In genomic region chr14:50249118-50249775, GRCh38 we compare ENCODE assay signal across 20 cellular contexts. TPM values are rescaled to one million over a fixed set of nuclear protein-coding genes. Genes with fewer than 3 reads are reported as not detected.
DNase-seq lines count a peak whose midpoint lies in the region; ATAC-seq and TF ChIP-seq lines count a peak whose summit lies in the region.
"Had no signal": no experiment of that assay in that cellular context is flagged by ENCODE, and none has a peak within 500 bp of the region (broad histone marks: within the 10 kb centered on the region; RNA-seq: fewer than 3 reads in every experiment).

No MANE protein-coding gene starts in this region.

- H3K27me3 Mint-ChIP-seq in activated CD8-positive, alpha-beta T cell treated with anti-CD3 and anti-CD28 coated beads, Interleukin-2, amount 10 ng/mL, durations not matched to agents 7 days and 5 days (ENCODE audit: low read depth), result no peaks in the 10 kb centered on the region
- H3K27me3 Mint-ChIP-seq in activated CD8-positive, alpha-beta T cell treated with anti-CD3 and anti-CD28 coated beads for 36 hours, result no peaks in the 10 kb centered on the region
- H3K27me3 Mint-ChIP-seq in WTC11 (ENCODE audit: low read depth), result no peaks in the 10 kb centered on the region
- H3K27me3 Mint-ChIP-seq: B cell had no signal

- H4K20me1 ChIP-seq in hepatocyte (ENCODE audit: insufficient read depth, poor library complexity, severe bottlenecking), result no peaks in the 10 kb centered on the region

- H2BK5ac ChIP-seq in mesenchymal stem cell (ENCODE audit: low read depth, low read length, poor library complexity, severe bottlenecking), result no peak overlapping the region

- H3K9me3 ChIP-seq in mesenchymal stem cell (ENCODE audit: control insufficient read depth, low read length), result peaks cover 7% of the 10 kb centered on the region
- no peaks in the 10 kb centered on the region for H3K9me3 ChIP-seq in hepatocyte (ENCODE audit: low read depth)
- H3K9me3 ChIP-seq: A549 had no signal

- peak overlapping the region; percentile 86 for H4K91ac ChIP-seq in mesenchymal stem cell (ENCODE audit: low read length)

- H3K4me2 ChIP-seq in mesenchymal stem cell (ENCODE audit: low read length, poor library complexity, severe bottlenecking) (no peak overlapping the region), hepatocyte (no peak overlapping the region)
- H3K4me2 ChIP-seq: A549, SK-N-SH had no signal

- no peak overlapping the region for H3K18ac ChIP-seq in mesenchymal stem cell (ENCODE audit: low read depth in 1 of 2, low read length in 2 of 2)

- H3K4me3 ChIP-seq in mesenchymal stem cell (ENCODE audit: insufficient read depth in 1 of 2, low read depth in 1 of 2, low read length in 2 of 2) (no peak overlapping the region), hepatocyte (no peak overlapping the region)
- H3K4me3 ChIP-seq: A549 had no signal

- no peak overlapping the region for H2BK120ac ChIP-seq in mesenchymal stem cell (ENCODE audit: low read depth, low read length)

- H3K4ac ChIP-seq in mesenchymal stem cell (ENCODE audit: low read depth in 1 of 2, low read length in 2 of 2), result peak overlapping the region in 1 of 2 experiments; percentile 24

- no peak overlapping the region for H2BK12ac ChIP-seq in mesenchymal stem cell (ENCODE audit: low read length in 2 of 2)

- no peak overlapping the region for H3K27ac ChIP-seq in mesenchymal stem cell (ENCODE audit: low read length, poor library complexity, severe bottlenecking)
- H3K27ac ChIP-seq in hepatocyte, result no peak overlapping the region
- H3K27ac ChIP-seq: A549, RWPE1 had no signal

- H3K36me3 Mint-ChIP-seq in activated CD8-positive, alpha-beta T cell treated with anti-CD3 and anti-CD28 coated beads, Interleukin-2, amount 10 ng/mL, durations not matched to agents 7 days and 5 days (ENCODE audit: low read depth), result peaks cover 45% of the 10 kb centered on the region
- peaks cover 40% of the 10 kb centered on the region for H3K36me3 Mint-ChIP-seq in activated CD8-positive, alpha-beta T cell treated with anti-CD3 and anti-CD28 coated beads for 36 hours (ENCODE audit: low read depth)
- H3K36me3 Mint-ChIP-seq in WTC11, result peaks cover 36% of the 10 kb centered on the region

- peak overlapping the region; percentile 39 for H3K27ac Mint-ChIP-seq in activated CD8-positive, alpha-beta T cell treated with anti-CD3 and anti-CD28 coated beads, Interleukin-2, amount 10 ng/mL, durations not matched to agents 7 days and 5 days
- no peak overlapping the region for H3K27ac Mint-ChIP-seq in activated CD8-positive, alpha-beta T cell treated with anti-CD3 and anti-CD28 coated beads for 36 hours
- H3K27ac Mint-ChIP-seq in WTC11, result no peak overlapping the region
- H3K27ac Mint-ChIP-seq: B cell, CD14-positive monocyte had no signal

- POLR2A ChIA-PET in activated CD8-positive, alpha-beta T cell treated with anti-CD3 and anti-CD28 coated beads, Interleukin-2, amount 10 ng/mL, durations not matched to agents 7 days and 5 days (lab: Charles Lee), result interaction anchor here (0.6 kb wide), 1 partner anchor 9 kb away, joined by 4 read pairs; no protein-coding TSS in a partner anchor
- POLR2A ChIA-PET in activated CD8-positive, alpha-beta T cell treated with anti-CD3 and anti-CD28 coated beads for 36 hours (lab: Charles Lee), result no interaction called here
- POLR2A ChIA-PET in WTC11 (lab: Charles Lee), result no interaction called here

- no peaks in the 10 kb centered on the region for H3K79me2 ChIP-seq in hepatocyte

- peaks cover 7% of the 10 kb centered on the region for H3K9me3 Mint-ChIP-seq in activated CD8-positive, alpha-beta T cell treated with anti-CD3 and anti-CD28 coated beads, Interleukin-2, amount 10 ng/mL, durations not matched to agents 7 days and 5 days (ENCODE audit: insufficient read depth)
- H3K9me3 Mint-ChIP-seq in activated CD8-positive, alpha-beta T cell treated with anti-CD3 and anti-CD28 coated beads for 36 hours, result peaks cover 4% of the 10 kb centered on the region
- peaks cover 12% of the 10 kb centered on the region for H3K9me3 Mint-ChIP-seq in WTC11

- no peak for DNase-seq in activated CD8-positive, alpha-beta T cell treated with anti-CD3 and anti-CD28 coated beads, Interleukin-2, amount 10 ng/mL, durations not matched to agents 7 days and 5 days
- no peak for DNase-seq in activated CD8-positive, alpha-beta T cell treated with anti-CD3 and anti-CD28 coated beads for 36 hours
- DNase-seq in WTC11 (ENCODE audit: low spot score), result no peak
- no peak for DNase-seq in mesenchymal stem cell
- DNase-seq in DMS53 treated with DMSO at 0.1 percent for 48 hours (lab: John Stamatoyannopoulos, UW; ENCODE audit: unreplicated experiment), result no peak
- DNase-seq in hepatocyte (ENCODE audit: low spot score), result no peak
- DNase-seq: Kasumi-1, NCI-H1048, NCI-H1417 treated with DMSO at 0.1 percent for 48 hours, NCI-H187, NCI-H226, NCI-H510A treated with DMSO at 0.1 percent for 48 hours, NCI-H748 treated with DMSO at 0.1 percent for 48 hours, SHP77 treated with DMSO at 0.1 percent for 48 hours, SK-N-SH had no signal

- no peaks in the 10 kb centered on the region for H3K4me1 Mint-ChIP-seq in activated CD8-positive, alpha-beta T cell treated with anti-CD3 and anti-CD28 coated beads, Interleukin-2, amount 10 ng/mL, durations not matched to agents 7 days and 5 days (ENCODE audit: low read depth)
- no peaks in the 10 kb centered on the region for H3K4me1 Mint-ChIP-seq in activated CD8-positive, alpha-beta T cell treated with anti-CD3 and anti-CD28 coated beads for 36 hours (ENCODE audit: low read depth)
- H3K4me1 Mint-ChIP-seq in WTC11, result no peaks in the 10 kb centered on the region
- H3K4me1 Mint-ChIP-seq: B cell, CD14-positive monocyte had no signal

- 89% methylated on average over 7 of the region's 7 CpGs for WGBS in mesenchymal stem cell
- WGBS in hepatocyte (ENCODE audit: low lambda C conversion rate, missing lambda C conversion rate), result 91% methylated on average over 7 of the region's 7 CpGs

- H2BK15ac ChIP-seq in mesenchymal stem cell (ENCODE audit: low read depth, poor library complexity, severe bottlenecking), result no peak overlapping the region

- no peak overlapping the region for H2AFZ ChIP-seq in mesenchymal stem cell (ENCODE audit: low read depth, low read length)
- no peak overlapping the region for H2AFZ ChIP-seq in hepatocyte

- H3K4me1 ChIP-seq in mesenchymal stem cell (ENCODE audit: control insufficient read depth, insufficient read depth, low read depth, low read length), result no peaks in the 10 kb centered on the region
- no peaks in the 10 kb centered on the region for H3K4me1 ChIP-seq in hepatocyte (ENCODE audit: insufficient read depth)
- H3K4me1 ChIP-seq: A549 had no signal

- H4K8ac ChIP-seq in mesenchymal stem cell (ENCODE audit: low read length), result no peak overlapping the region

- no peak overlapping the region for H3K14ac ChIP-seq in mesenchymal stem cell (ENCODE audit: low read length in 2 of 2)

- no peak overlapping the region for H3K4me3 Mint-ChIP-seq in activated CD8-positive, alpha-beta T cell treated with anti-CD3 and anti-CD28 coated beads, Interleukin-2, amount 10 ng/mL, durations not matched to agents 7 days and 5 days
- H3K4me3 Mint-ChIP-seq in activated CD8-positive, alpha-beta T cell treated with anti-CD3 and anti-CD28 coated beads for 36 hours, result no peak overlapping the region
- H3K4me3 Mint-ChIP-seq in WTC11, result no peak overlapping the region
- H3K4me3 Mint-ChIP-seq: B cell, CD14-positive monocyte had no signal

- ATAC-seq in activated CD8-positive, alpha-beta T cell treated with anti-CD3 and anti-CD28 coated beads, Interleukin-2, amount 10 ng/mL, durations not matched to agents 7 days and 5 days, result no peak
- ATAC-seq in activated CD8-positive, alpha-beta T cell treated with anti-CD3 and anti-CD28 coated beads for 36 hours, result no peak
- ATAC-seq in WTC11 (no peak), GM18520 (IDR thresholded peaks at IDR 0.05; ENCODE audit: unreplicated experiment) (no peak)
- ATAC-seq: A549 had no signal

- H3K23ac ChIP-seq in mesenchymal stem cell (ENCODE audit: low read length in 2 of 2), result no peak overlapping the region

- H3K9me2 ChIP-seq in hepatocyte (replicated peaks; ENCODE audit: insufficient read depth), result no peaks in the 10 kb centered on the region
- H3K9me2 ChIP-seq: SK-N-SH had no signal

- H2AK5ac ChIP-seq in mesenchymal stem cell (ENCODE audit: low read length, severe bottlenecking), result no peak overlapping the region

- CTCF ChIA-PET in activated CD8-positive, alpha-beta T cell treated with anti-CD3 and anti-CD28 coated beads, Interleukin-2, amount 10 ng/mL, durations not matched to agents 7 days and 5 days (lab: Charles Lee), result interaction anchor here (1.2 kb wide), 1 partner anchor 71 kb away, joined by 3 read pairs; no protein-coding TSS in a partner anchor
- CTCF ChIA-PET in activated CD8-positive, alpha-beta T cell treated with anti-CD3 and anti-CD28 coated beads for 36 hours (lab: Charles Lee), result interaction anchor here (1.6 kb wide), 1 partner anchor 11 kb away, joined by 5 read pairs; no protein-coding TSS in a partner anchor
- CTCF ChIA-PET in WTC11 (lab: Charles Lee), result interaction anchor here (1.4 kb wide), 1 partner anchor 12 kb away, joined by 3 read pairs; no protein-coding TSS in a partner anchor

- intact Hi-C loops in activated CD8-positive, alpha-beta T cell treated with anti-CD3 and anti-CD28 coated beads for 36 hours (cut with micrococcal nuclease), result no loop called here

- H3K27me3 ChIP-seq in mesenchymal stem cell (ENCODE audit: control insufficient read depth in 1 of 2, insufficient read depth in 1 of 2, low read length in 2 of 2) (no peaks in the 10 kb centered on the region), hepatocyte (no peaks in the 10 kb centered on the region)

- no peaks in the 10 kb centered on the region for H3K79me1 ChIP-seq in mesenchymal stem cell (replicated peaks; ENCODE audit: low read length, poor library complexity, severe bottlenecking)

- H3K36me3 ChIP-seq in mesenchymal stem cell (ENCODE audit: control insufficient read depth in 1 of 2, insufficient read depth in 2 of 2, low read depth in 1 of 2, low read length in 2 of 2) (peaks cover 0 to 8% of the 10 kb centered on the region in 2 experiments), hepatocyte (replicated peaks; ENCODE audit: insufficient read depth, low read depth) (no peaks in the 10 kb centered on the region)

- no peak for TF ChIP-seq CTCF in activated CD8-positive, alpha-beta T cell treated with anti-CD3 and anti-CD28 coated beads for 36 hours (IDR thresholded peaks at IDR 0.05)
- no peak for TF ChIP-seq CTCF in WTC11 (IDR thresholded peaks at IDR 0.05)
- TF ChIP-seq CTCF in hepatocyte (IDR thresholded peaks at IDR 0.05; ENCODE audit: poor library complexity), result no peak

- H3K9ac ChIP-seq in mesenchymal stem cell (ENCODE audit: low read length), result no peak overlapping the region
- H3K9ac ChIP-seq: SK-N-SH had no signal

TF ChIP-seq in WTC11, 78 proteins besides CTCF, POLR2A, EP300 and RAD21 (continues in another document):
- TF ChIP-seq HMGA2 (CRISPR knock-in tag; IDR thresholded peaks at IDR 0.05) (no peak), ELF4 (CRISPR knock-in tag; IDR thresholded peaks at IDR 0.05; ENCODE audit: low read depth) (no peak)

RNA-seq across cellular contexts. Expression of gene SOS2, which starts 17.9 kb away (rescaled TPM):
- 10 to 100 TPM; 18.9 to 20.1 TPM for total RNA-seq in activated CD8-positive, alpha-beta T cell treated with anti-CD3 and anti-CD28 coated beads, Interleukin-2, amount 10 ng/mL, durations not matched to agents 7 days and 5 days
- total RNA-seq in activated CD8-positive, alpha-beta T cell treated with anti-CD3 and anti-CD28 coated beads for 36 hours, result 10 to 100 TPM; 14.7 to 16.4 TPM
- total RNA-seq in WTC11 (2021), result 9.1 to 11.0 TPM (median 9.6 TPM) in 3 replicates
- 15.1 TPM for polyA plus RNA-seq in mesenchymal stem cell (2013, experiment 1 of 2)
- 15.7 TPM for polyA plus RNA-seq in mesenchymal stem cell (2013, experiment 2 of 2)
- 28.5 and 28.7 TPM in 2 replicates for total RNA-seq in hepatocyte
- 11.5 and 12.9 TPM in 2 replicates for polyA plus RNA-seq in hepatocyte
